Comparison of ENCODE assay signal across 5 cellular contexts in the genomic region with DNA sequence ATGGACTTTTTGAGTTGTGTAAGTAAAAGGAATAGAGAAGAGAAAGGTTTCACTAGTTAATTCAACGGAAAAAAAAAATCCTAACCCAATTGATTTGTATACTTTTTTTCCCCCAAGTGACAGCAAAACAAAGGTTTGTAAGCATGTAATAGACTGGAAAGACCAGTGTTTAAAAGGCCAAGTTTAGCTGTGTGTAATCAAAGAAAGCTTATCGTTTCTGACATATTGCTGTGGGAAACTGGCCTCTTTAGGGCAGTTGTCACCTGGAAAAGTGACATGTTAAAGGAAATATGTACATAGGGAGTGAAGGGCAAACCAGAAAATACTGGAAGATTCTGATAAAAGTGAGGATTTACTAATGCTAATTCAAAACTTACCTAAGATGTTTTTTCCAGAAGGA.
"Had no signal": no experiment of that assay in that cellular context is flagged by ENCODE, and none has a peak within 500 bp of the region (broad histone marks: within the 10 kb centered on the region; RNA-seq: fewer than 3 reads in every experiment).

No MANE protein-coding gene starts in this region.

- H3K4me3 ChIP-seq: GM23338, K562 had no signal

- ATAC-seq: GM23338, K562 had no signal

- H3K4me2 ChIP-seq: GM23338 had no signal

- H3K4me3 Mint-ChIP-seq: GM23338, H9 had no signal

- H2AFZ ChIP-seq: GM23338 had no signal

- H3K27ac Mint-ChIP-seq: GM23338, H9 had no signal

- H3K9me3 Mint-ChIP-seq: GM23338, H9 had no signal

- H3K4me1 Mint-ChIP-seq: GM23338 had no signal

- DNase-seq: H9, HCEC 1CT, IMR-90 had no signal
